ENCODE assay signal across 10 cellular contexts in genomic region chr11:68946416-68947090, GRCh38. TPM values are rescaled to one million over a fixed set of nuclear protein-coding genes. Genes with fewer than 3 reads are reported as not detected.
DNase-seq lines count a peak whose midpoint lies in the region; TF ChIP-seq lines count a peak whose summit lies in the region.
"Had no signal": no experiment of that assay in that cellular context is flagged by ENCODE, and none has a peak within 500 bp of the region (broad histone marks: within the 10 kb centered on the region; RNA-seq: fewer than 3 reads in every experiment).

No MANE protein-coding gene starts in this region.

- no peak overlapping the region for H3K4me3 ChIP-seq in PC-9
- H3K4me3 ChIP-seq in fibroblast of lung (replicated peaks in 1 of 4; ENCODE audit: control extremely low read depth in 1 of 4, insufficient read depth in 1 of 4, low read depth in 3 of 4, low read length in 4 of 4) = no peak overlapping the region
- H3K4me3 ChIP-seq in osteoblast (ENCODE audit: insufficient read depth, low read length) = peak overlapping the region; percentile 1

- H3K36me3 ChIP-seq in PC-9 (ENCODE audit: low read depth) = no peaks in the 10 kb centered on the region
- H3K36me3 ChIP-seq in fibroblast of lung (ENCODE audit: control insufficient read depth, insufficient read depth, low read length) = no peaks in the 10 kb centered on the region
- no peaks in the 10 kb centered on the region for H3K36me3 ChIP-seq in osteoblast (ENCODE audit: insufficient read depth, low read length)

- no peaks in the 10 kb centered on the region for H3K9me2 ChIP-seq in PC-9 (ENCODE audit: insufficient read depth)

- intact Hi-C loops in PC-9 (cut with micrococcal nuclease; ENCODE audit: unreplicated experiment) = no loop called here

- H3K9ac ChIP-seq in fibroblast of lung (ENCODE audit: insufficient read depth, low read length) = no peak overlapping the region

- 0 out of 2 replicates have a peak, but pooled peaks cover 4% of the 10 kb centered on the region for H3F3A ChIP-seq in PC-9 (ENCODE audit: insufficient read depth, low read depth)

- no peak overlapping the region for H2AFZ ChIP-seq in PC-9
- H2AFZ ChIP-seq in fibroblast of lung (ENCODE audit: low read length) = no peak overlapping the region
- H2AFZ ChIP-seq in osteoblast (ENCODE audit: low read length) = no peak overlapping the region

- no peak overlapping the region for H3K27ac ChIP-seq in PC-9
- H3K27ac ChIP-seq in fibroblast of lung (ENCODE audit: insufficient read depth, low read length) = peak overlapping the region; percentile 17
- H3K27ac ChIP-seq in osteoblast (ENCODE audit: low read depth, low read length) = peak overlapping the region; percentile 81

- no peaks in the 10 kb centered on the region for H3K27me3 ChIP-seq in PC-9 (ENCODE audit: insufficient read depth, low read depth)
- H3K27me3 ChIP-seq in fibroblast of lung (ENCODE audit: control insufficient read depth, insufficient read depth, low read length) = no peaks in the 10 kb centered on the region
- H3K27me3 ChIP-seq in osteoblast (ENCODE audit: insufficient read depth, low read length) = no peaks in the 10 kb centered on the region

- H3K9me3 ChIP-seq in PC-9 (ENCODE audit: insufficient read depth, low read depth) = no peaks in the 10 kb centered on the region
- H3K9me3 ChIP-seq in fibroblast of lung (ENCODE audit: control insufficient read depth, insufficient read depth, low read depth, low read length) = no peaks in the 10 kb centered on the region
- H3K9me3 ChIP-seq in osteoblast (ENCODE audit: low read depth, low read length) = no peaks in the 10 kb centered on the region

- TF ChIP-seq CTCF in AG09319 (IDR thresholded peaks at IDR 0.05; ENCODE audit: low read depth, low read length) = no peak
- TF ChIP-seq CTCF in PC-9 (conservative IDR thresholded peaks at IDR 0.05) = no peak
- no peak for TF ChIP-seq CTCF in fibroblast of lung (conservative IDR thresholded peaks at IDR 0.05 in 1 of 2, IDR thresholded peaks at IDR 0.05 in 1 of 2; ENCODE audit: low read depth in 1 of 2, low read length in 2 of 2)
- TF ChIP-seq CTCF in osteoblast (IDR thresholded peaks at IDR 0.05; ENCODE audit: extremely low read depth, low read depth, low read length) = no peak
- TF ChIP-seq CTCF in GM10266 (IDR thresholded peaks at IDR 0.05; ENCODE audit: control insufficient read depth, insufficient read depth, low read depth, missing control alignments) = no peak

- no peaks in the 10 kb centered on the region for H3K79me2 ChIP-seq in PC-9 (ENCODE audit: low read depth)
- H3K79me2 ChIP-seq in fibroblast of lung (ENCODE audit: control insufficient read depth, insufficient read depth, low read length) = no peaks in the 10 kb centered on the region
- H3K79me2 ChIP-seq in osteoblast (ENCODE audit: insufficient read depth, low read length) = no peaks in the 10 kb centered on the region

- POLR2A ChIA-PET in PC-9 (lab: Charles Lee; ENCODE audit: unreplicated experiment) = interaction anchor here (0.5 to 0.7 kb wide), 4 partner anchors 36 to 354 kb away, joined by 3 to 7 read pairs (median 4); no protein-coding TSS in a partner anchor

- DNase-seq in AG09319 (ENCODE audit: extremely low read depth, low read depth) = peak; percentile 49
- DNase-seq in PC-9 = peak; percentile 36 to 74
- DNase-seq in fibroblast of lung (ENCODE audit: low read depth in 2 of 2) = peak; percentile 88 to 92
- peak; percentile 97 for DNase-seq in osteoblast (ENCODE audit: insufficient read length, low spot score, missing footprints)
- no peak for DNase-seq in UCSD-AML1 (lab: John Stamatoyannopoulos, UW; ENCODE audit: unreplicated experiment)
- no peak for DNase-seq in DMS114 treated with DMSO at 0.1 percent for 48 hours (lab: John Stamatoyannopoulos, UW; ENCODE audit: unreplicated experiment)
- no peak for DNase-seq in GM10266 (ENCODE audit: extremely low spot score)
- no peak for DNase-seq in DMS 273 (lab: John Stamatoyannopoulos, UW; ENCODE audit: unreplicated experiment)
- DNase-seq: COR-L47, NCI-H2081 treated with DMSO at 0.1 percent for 48 hours had no signal

- CTCF ChIA-PET in PC-9 (lab: Charles Lee) = interaction anchor here (0.5 to 0.6 kb wide), 4 partner anchors 98 to 426 kb away, joined by 3 to 6 read pairs (median 4); no protein-coding TSS in a partner anchor

- no TSS peak for BruUV-seq in PC-9 (replicated peaks; lab: Mats Ljungman, UMichigan)

- no peaks in the 10 kb centered on the region for H3K4me1 ChIP-seq in PC-9 (replicated peaks; ENCODE audit: insufficient read depth)
- peaks cover 2% of the 10 kb centered on the region for H3K4me1 ChIP-seq in fibroblast of lung (ENCODE audit: control insufficient read depth, extremely low read depth, insufficient read depth, low read length)
- peaks cover 23% of the 10 kb centered on the region for H3K4me1 ChIP-seq in osteoblast (ENCODE audit: insufficient read depth, low read length)

- H4K20me1 ChIP-seq in PC-9 (ENCODE audit: insufficient read depth) (no peaks in the 10 kb centered on the region), fibroblast of lung (ENCODE audit: control insufficient read depth, extremely low read depth, insufficient read depth, low read length) (no peaks in the 10 kb centered on the region), osteoblast (ENCODE audit: insufficient read depth, low read length) (no peaks in the 10 kb centered on the region)

- H3K4me2 ChIP-seq in PC-9 = no peak overlapping the region
- no peak overlapping the region for H3K4me2 ChIP-seq in fibroblast of lung (ENCODE audit: extremely low read depth, insufficient read depth, low read length)
- H3K4me2 ChIP-seq in osteoblast (ENCODE audit: insufficient read depth, low read length) = peak overlapping the region; percentile 64

RNA-seq across cellular contexts. Expression of gene MRGPRD, which starts 34.2 kb away (rescaled TPM):
- total RNA-seq in PC-9 (2021) = not detected in 2 replicates
- total RNA-seq in fibroblast of lung = not detected in 2 replicates
- polyA plus RNA-seq in fibroblast of lung = not detected in 2 replicates
- not detected in 2 replicates for polyA plus RNA-seq in fibroblast of lung (2012)
- 2.3 TPM in 1 of 2 replicates, not detected in the other for polyA minus RNA-seq in fibroblast of lung (ENCODE audit: low replicate concordance)
- total RNA-seq in osteoblast = not detected in 2 replicates

RNA-seq across cellular contexts. Expression of gene IGHMBP2, which starts 42.9 kb away (rescaled TPM):
- 27.0 and 27.6 TPM in 2 replicates for total RNA-seq in PC-9 (2021)
- 7.7 and 8.6 TPM in 2 replicates for total RNA-seq in fibroblast of lung
- 5.2 and 6.9 TPM in 2 replicates for polyA plus RNA-seq in fibroblast of lung
- 6.5 and 7.6 TPM in 2 replicates for polyA plus RNA-seq in fibroblast of lung (2012)
- 24.7 and 35.5 TPM in 2 replicates for polyA minus RNA-seq in fibroblast of lung (ENCODE audit: low replicate concordance)
- 10.9 and 11.8 TPM in 2 replicates for total RNA-seq in osteoblast

RNA-seq across cellular contexts. Expression of gene MRPL21, which starts 42.9 kb away (rescaled TPM):
- total RNA-seq in PC-9 (2021) = 81.9 and 88.0 TPM in 2 replicates
- total RNA-seq in fibroblast of lung = 40.1 and 59.9 TPM in 2 replicates
- polyA plus RNA-seq in fibroblast of lung = 31.6 and 72.4 TPM in 2 replicates
- 58.3 and 95.5 TPM in 2 replicates for polyA plus RNA-seq in fibroblast of lung (2012)
- 15.2 and 19.5 TPM in 2 replicates for polyA minus RNA-seq in fibroblast of lung (ENCODE audit: low replicate concordance)
- 45.7 and 51.0 TPM in 2 replicates for total RNA-seq in osteoblast

Comparison
In these comparisons a context has a peak if more than half of its experiments do, and no peak if none do; other contexts are left out.
1. DNase-seq: peak in AG09319 (single experiment), PC-9 (2 of 2), fibroblast of lung (2 of 2) and osteoblast (single experiment); none in UCSD-AML1 (single experiment), DMS114 treated with DMSO at 0.1 percent for 48 hours (single experiment), GM10266 (single experiment) and DMS 273 (single experiment).